ENCODE assay signal across 11 cellular contexts in the genomic region with DNA sequence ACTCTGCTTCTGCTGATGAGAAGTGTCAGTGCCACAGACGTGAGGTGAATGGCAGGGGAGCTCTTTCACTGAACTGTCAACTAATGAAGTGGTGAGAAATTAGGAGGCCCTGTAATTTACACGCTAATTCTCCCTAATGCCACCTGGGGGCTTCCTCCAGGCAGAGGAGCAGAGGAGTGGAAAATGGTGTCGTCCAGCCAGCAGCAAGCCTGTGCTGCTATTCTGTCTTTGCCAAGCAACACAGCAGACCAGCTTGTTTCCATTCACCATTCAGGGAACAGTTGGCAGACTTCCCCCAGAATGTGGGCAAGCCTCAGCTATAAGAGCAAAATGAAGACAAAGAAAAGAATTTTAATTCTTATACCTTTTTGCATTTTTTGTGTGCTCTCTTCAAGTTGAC.
DNase-seq lines count a peak whose midpoint lies in the region; ATAC-seq, FAIRE-seq and TF ChIP-seq lines count a peak whose summit lies in the region.
"Had no signal": no experiment of that assay in that cellular context is flagged by ENCODE, and none has a peak within 500 bp of the region (broad histone marks: within the 10 kb centered on the region; RNA-seq: fewer than 3 reads in every experiment).

No MANE protein-coding gene starts in this region.

- FAIRE-seq in HepG2 (lab: Jason Lieb, UNC), result no peak
- FAIRE-seq in urothelium cell line (lab: Jason Lieb, UNC), result no peak

- no peaks in the 10 kb centered on the region for H3K27me3 ChIP-seq in HepG2 (ENCODE audit: control insufficient read depth in 1 of 2, insufficient read depth in 2 of 2, low read length in 2 of 2)
- H3K27me3 ChIP-seq in right lobe of liver, result no peaks in the 10 kb centered on the region
- no peaks in the 10 kb centered on the region for H3K27me3 ChIP-seq in hepatocyte
- H3K27me3 ChIP-seq in testis, result no peaks in the 10 kb centered on the region

- TF ChIP-seq POLR2A in HepG2 (IDR thresholded peaks at IDR 0.05; ENCODE audit: insufficient read depth in 1 of 2, low read depth in 2 of 2, low read length in 2 of 2) (no peak), right lobe of liver (IDR thresholded peaks at IDR 0.05) (no peak), testis (IDR thresholded peaks at IDR 0.05) (no peak)

- no peak overlapping the region for H3K9ac ChIP-seq in HepG2 (ENCODE audit: insufficient read depth, low read depth, low read length)

- H4K20me1 ChIP-seq in HepG2 (ENCODE audit: insufficient read depth, low read length) (no peaks in the 10 kb centered on the region), hepatocyte (ENCODE audit: insufficient read depth, poor library complexity, severe bottlenecking) (no peaks in the 10 kb centered on the region)

- H3K79me2 ChIP-seq in HepG2 (ENCODE audit: insufficient read depth, low read length) (no peaks in the 10 kb centered on the region), hepatocyte (no peaks in the 10 kb centered on the region)

- 3% methylated on average over 3 of the region's 3 CpGs for WGBS in HepG2 (ENCODE audit: low lambda C conversion rate)
- 51% methylated on average over 3 of the region's 3 CpGs for WGBS in right lobe of liver (ENCODE audit: insufficient coverage, low coverage, low lambda C conversion rate, missing lambda C conversion rate)
- WGBS in hepatocyte (ENCODE audit: low lambda C conversion rate, missing lambda C conversion rate), result 27% methylated on average over 3 of the region's 3 CpGs
- 57 to 64% methylated on average over 3 of the region's 3 CpGs for WGBS in testis, 2 donors

- H3K36me3 ChIP-seq in HepG2 (replicated peaks in 1 of 2; ENCODE audit: control insufficient read depth in 1 of 2, insufficient read depth in 2 of 2, low read length in 2 of 2), result no peaks in the 10 kb centered on the region
- H3K36me3 ChIP-seq in right lobe of liver, result no peaks in the 10 kb centered on the region
- no peaks in the 10 kb centered on the region for H3K36me3 ChIP-seq in hepatocyte (replicated peaks; ENCODE audit: insufficient read depth, low read depth)
- H3K36me3 ChIP-seq in testis (ENCODE audit: low read depth, missing control alignments), result no peaks in the 10 kb centered on the region

- ATAC-seq in HepG2 (peak; percentile 61), right lobe of liver (no peak)
- ATAC-seq: Right ventricle myocardium inferior had no signal

- TF ChIP-seq EP300 in HepG2 (IDR thresholded peaks at IDR 0.05; ENCODE audit: low read depth in 2 of 2, low read length in 2 of 2), result no peak
- no peak for TF ChIP-seq EP300 in HepG2 (CRISPR knock-in tag; IDR thresholded peaks at IDR 0.05; ENCODE audit: borderline replicate concordance)

- no peaks in the 10 kb centered on the region for H3K9me2 ChIP-seq in hepatocyte (replicated peaks; ENCODE audit: insufficient read depth)

- no peaks in the 10 kb centered on the region for H3K4me1 ChIP-seq in HepG2 (ENCODE audit: insufficient read depth, low read length)
- peaks cover 0 to 19% (median 0%) of the 10 kb centered on the region in 4 donors for H3K4me1 ChIP-seq in right lobe of liver
- H3K4me1 ChIP-seq in hepatocyte (ENCODE audit: insufficient read depth), result no peaks in the 10 kb centered on the region
- H3K4me1 ChIP-seq in testis, result no peaks in the 10 kb centered on the region

- no peak overlapping the region for H3K27ac ChIP-seq in HepG2 (ENCODE audit: extremely low read length, insufficient read depth, low read length)
- H3K27ac ChIP-seq in right lobe of liver, result no peak overlapping the region
- peak overlapping the region; percentile 14 for H3K27ac ChIP-seq in hepatocyte
- no peak overlapping the region for H3K27ac ChIP-seq in testis

- in situ Hi-C loops in HepG2 (cut with HindIII; ENCODE audit: extremely low pct_ligation_motif_present, low pct_unique_long_range_greater_than_20kb), result loop anchor here (25.0 kb wide), 1 partner anchor 561 kb away; a partner anchor contains a TSS

- no peak overlapping the region for H3K4me3 ChIP-seq in HepG2 (replicated peaks in 1 of 3; ENCODE audit: insufficient read depth in 1 of 3, low read depth in 2 of 3, low read length in 3 of 3)
- no peak overlapping the region for H3K4me3 ChIP-seq in right lobe of liver
- no peak overlapping the region for H3K4me3 ChIP-seq in hepatocyte
- no peak overlapping the region for H3K4me3 ChIP-seq in testis

- POLR2A ChIA-PET in HepG2 (lab: Yijun Ruan, JAX), result no interaction called here

- H3K4me2 ChIP-seq in HepG2 (ENCODE audit: low read depth, low read length) (no peak overlapping the region), hepatocyte (peak overlapping the region; percentile 36)

- H2AFZ ChIP-seq in HepG2 (ENCODE audit: low read length), result no peak overlapping the region
- no peak overlapping the region for H2AFZ ChIP-seq in hepatocyte

- no peak for TF ChIP-seq RAD21 in HepG2 (CRISPR knock-in tag; IDR thresholded peaks at IDR 0.05)

- no TSS peak for BruUV-seq in HepG2 (replicated peaks; lab: Mats Ljungman, UMichigan)

- CTCF ChIA-PET in HepG2 (lab: Yijun Ruan, JAX; ENCODE audit: low intra/inter-chr PET ratio, low total read pairs), result no interaction called here

- TF ChIP-seq CTCF in HepG2 (CRISPR knock-in tag; IDR thresholded peaks at IDR 0.05), result no peak
- TF ChIP-seq CTCF in right lobe of liver (IDR thresholded peaks at IDR 0.05), result no peak
- TF ChIP-seq CTCF in hepatocyte (IDR thresholded peaks at IDR 0.05; ENCODE audit: poor library complexity), result peak; percentile 6
- TF ChIP-seq CTCF in testis (IDR thresholded peaks at IDR 0.05), result no peak

- DNase-seq in HepG2 (ENCODE audit: low spot score) (no peak), right lobe of liver (no peak), UCSD-AML1 (lab: John Stamatoyannopoulos, UW; ENCODE audit: unreplicated experiment) (peak; percentile 9), hepatocyte (ENCODE audit: low spot score) (peak; percentile 21), urothelium cell line (ENCODE audit: low spot score) (peak; percentile 14), testis (no peak), NCI-H2196 (lab: John Stamatoyannopoulos, UW; ENCODE audit: unreplicated experiment) (no peak)
- no peak for DNase-seq in activated naive CD4-positive, alpha-beta T cell treated with Interleukin-2 at 50 U/mL for 16 hours
- DNase-seq: activated CD4-positive, alpha-beta memory T cell treated with anti-CD3 and anti-CD28 coated beads for 36 hours; foreskin melanocyte had no signal

- H3K9me3 ChIP-seq in HepG2 (ENCODE audit: low read length) (no peaks in the 10 kb centered on the region), right lobe of liver (no peaks in the 10 kb centered on the region), hepatocyte (ENCODE audit: low read depth) (no peaks in the 10 kb centered on the region), testis (no peaks in the 10 kb centered on the region)

- intact Hi-C loops in HepG2 (cut with micrococcal nuclease; ENCODE audit: unreplicated experiment) (no loop called here), right lobe of liver (cut with DNase I) (no loop called here), testis (cut with DNase I; ENCODE audit: low total_unique reads) (no loop called here)

TF ChIP-seq in HepG2, 621 proteins besides CTCF, POLR2A, EP300 and RAD21:
- TF ChIP-seq HMGA1 (CRISPR knock-in tag; conservative IDR thresholded peaks at IDR 0.05), result no peak
- no peak for TF ChIP-seq RARG (CRISPR knock-in tag; IDR thresholded peaks at IDR 0.05; ENCODE audit: low read depth)
- no peak for TF ChIP-seq ZNF510 (CRISPR knock-in tag; IDR thresholded peaks at IDR 0.05; ENCODE audit: low read depth)
- TF ChIP-seq RXRA (CRISPR knock-in tag; IDR thresholded peaks at IDR 0.05), result no peak

Comparison
In these comparisons a context has a peak if more than half of its experiments do, and no peak if none do; other contexts are left out.
1. DNase-seq: peak in UCSD-AML1 (single experiment), hepatocyte (single experiment) and urothelium cell line (single experiment); none in HepG2 (single experiment), right lobe of liver (0 of 3), testis (single experiment), activated naive CD4-positive, alpha-beta T cell treated with Interleukin-2 at 50 U/mL for 16 hours (single experiment) and NCI-H2196 (single experiment).